In genomic region chr17:82238562-82239201, GRCh38 we compare ENCODE assay signal across 8 cellular contexts. TPM values are rescaled to one million over a fixed set of nuclear protein-coding genes. Genes with fewer than 3 reads are reported as not detected.
A peak's percentile ranks its signal among the peaks of the same experiment; 100 is the strongest.
DNase-seq lines count a peak whose midpoint lies in the region; ATAC-seq and TF ChIP-seq lines count a peak whose summit lies in the region.

No MANE protein-coding gene starts in this region.

- H3K4me1 ChIP-seq in adipocyte (ENCODE audit: control insufficient read depth, insufficient read depth, low read length) (peaks cover 38% of the 10 kb centered on the region), hepatocyte (ENCODE audit: insufficient read depth) (peaks cover 50% of the 10 kb centered on the region)

- no peak overlapping the region for H3K4me3 ChIP-seq in adipocyte (ENCODE audit: low read length)
- no peak overlapping the region for H3K4me3 ChIP-seq in hepatocyte

- DNase-seq in H4 (ENCODE audit: low spot score) (peak; percentile 87), T follicular helper cell (ENCODE audit: low read depth) (peak; percentile 66), adipocyte (ENCODE audit: low read depth) (peak; percentile 49), hepatocyte (ENCODE audit: low spot score) (peak; percentile 74), OCI-M1 (lab: John Stamatoyannopoulos, UW) (no peak)
- DNase-seq in stimulated activated CD4-positive, alpha-beta T cell treated with anti-CD3 and anti-CD28 coated beads, Interleukin-12 subunit alpha, Interleukin-12 subunit beta, amount 100 ng/mL, for 4 hours, result peak; percentile 58

- 76% methylated on average over 33 of the region's 33 CpGs for WGBS in hepatocyte (ENCODE audit: low lambda C conversion rate, missing lambda C conversion rate)

- H3K36me3 ChIP-seq in adipocyte (ENCODE audit: control insufficient read depth, insufficient read depth, low read length, severe bottlenecking) (peaks cover 20% of the 10 kb centered on the region), hepatocyte (replicated peaks; ENCODE audit: insufficient read depth, low read depth) (no peaks in the 10 kb centered on the region)

- no peak overlapping the region for H3K9ac ChIP-seq in adipocyte (ENCODE audit: low read length)

- peak overlapping the region; percentile 37 for H3K27ac ChIP-seq in hepatocyte

- H3K9me2 ChIP-seq in hepatocyte (replicated peaks; ENCODE audit: insufficient read depth), result no peaks in the 10 kb centered on the region

- H3K4me2 ChIP-seq in hepatocyte, result no peak overlapping the region

- no peaks in the 10 kb centered on the region for H3K27me3 ChIP-seq in adipocyte (replicated peaks; ENCODE audit: control insufficient read depth, insufficient read depth, low read length)
- no peaks in the 10 kb centered on the region for H3K27me3 ChIP-seq in hepatocyte

- H3K79me2 ChIP-seq in hepatocyte, result peaks cover 28% of the 10 kb centered on the region

- H2AFZ ChIP-seq in hepatocyte, result no peak overlapping the region

- H3K9me3 ChIP-seq in adipocyte (ENCODE audit: control insufficient read depth, low read length) (no peaks in the 10 kb centered on the region), hepatocyte (ENCODE audit: low read depth) (no peaks in the 10 kb centered on the region)

- peaks cover 45% of the 10 kb centered on the region for H4K20me1 ChIP-seq in hepatocyte (ENCODE audit: insufficient read depth, poor library complexity, severe bottlenecking)

- no peak for TF ChIP-seq CTCF in hepatocyte (IDR thresholded peaks at IDR 0.05; ENCODE audit: poor library complexity)

- ATAC-seq in GM19328 (IDR thresholded peaks at IDR 0.05; ENCODE audit: unreplicated experiment) (no peak), GM19035 (IDR thresholded peaks at IDR 0.05; ENCODE audit: unreplicated experiment) (no peak)

RNA-seq across cellular contexts. Expression of gene SLC16A3, which starts 9.8 kb away (rescaled TPM):
- 22.2 and 30.0 TPM in 2 replicates for total RNA-seq in H4 (2014; rRNA removed; shearing (Covaris generic))
- 240 and 290 TPM in 2 replicates for total RNA-seq in hepatocyte
- polyA plus RNA-seq in hepatocyte, result 114 and 125 TPM in 2 replicates

RNA-seq across cellular contexts. Expression of gene CCDC57, which starts 26.0 kb away (rescaled TPM):
- 1.8 and 4.7 TPM in 2 replicates for total RNA-seq in H4 (2014; rRNA removed; shearing (Covaris generic))
- total RNA-seq in hepatocyte, result 10.0 and 15.7 TPM in 2 replicates
- polyA plus RNA-seq in hepatocyte, result 29.8 and 49.5 TPM in 2 replicates

RNA-seq across cellular contexts. Expression of gene CSNK1D, which starts 34.8 kb away (rescaled TPM):
- total RNA-seq in H4 (2014; rRNA removed; shearing (Covaris generic)), result 30.3 and 33.9 TPM in 2 replicates
- total RNA-seq in hepatocyte, result 55.7 and 72.5 TPM in 2 replicates
- 152 and 193 TPM in 2 replicates for polyA plus RNA-seq in hepatocyte
